ENCODE assay signal across 9 cellular contexts in genomic region chr15:68205949-68206539, GRCh38. TPM values are rescaled to one million over a fixed set of nuclear protein-coding genes. Genes with fewer than 3 reads are reported as not detected.
DNase-seq lines count a peak whose midpoint lies in the region; ATAC-seq and TF ChIP-seq lines count a peak whose summit lies in the region.
"Had no signal": no experiment of that assay in that cellular context is flagged by ENCODE, and none has a peak within 500 bp of the region (broad histone marks: within the 10 kb centered on the region; RNA-seq: fewer than 3 reads in every experiment).

No MANE protein-coding gene starts in this region.

- H3K36me3 Mint-ChIP-seq in T-helper 17 cell (ENCODE audit: low read depth): no peaks in the 10 kb centered on the region

- peak overlapping the region; percentile 14 for H3K27ac Mint-ChIP-seq in T-helper 17 cell

- no peaks in the 10 kb centered on the region for H3K27me3 Mint-ChIP-seq in T-helper 17 cell

- H3K9ac ChIP-seq in skeletal muscle tissue (ENCODE audit: low read depth in 1 of 3, low read length in 3 of 3): peak overlapping the region in 1 of 3 donors; percentile 25

- H3K4me1 Mint-ChIP-seq in T-helper 17 cell: peaks cover 14% of the 10 kb centered on the region

- no peaks in the 10 kb centered on the region for H3K36me3 ChIP-seq in skeletal muscle tissue (ENCODE audit: control insufficient read depth in 3 of 3, insufficient read depth in 3 of 3, low read length in 3 of 3)

- peak overlapping the region; percentile 78 for H3K27ac ChIP-seq in HL-60 (replicated peaks)
- peak overlapping the region; percentile 40 for H3K27ac ChIP-seq in skeletal muscle tissue (ENCODE audit: low read depth, low read length)

- H3K27me3 ChIP-seq in HL-60 (ENCODE audit: insufficient read depth, poor library complexity, severe bottlenecking) (no peaks in the 10 kb centered on the region), skeletal muscle tissue (ENCODE audit: control insufficient read depth in 3 of 3, insufficient read depth in 3 of 3, low read length in 3 of 3) (no peaks in the 10 kb centered on the region)

- ATAC-seq in T-helper 17 cell: no peak
- ATAC-seq in HG03520 (IDR thresholded peaks at IDR 0.05; ENCODE audit: unreplicated experiment): no peak
- no peak for ATAC-seq in HG03139 (IDR thresholded peaks at IDR 0.05; ENCODE audit: unreplicated experiment)
- no peak for ATAC-seq in GM19328 (IDR thresholded peaks at IDR 0.05; ENCODE audit: unreplicated experiment)
- no peak for ATAC-seq in HG02642 (IDR thresholded peaks at IDR 0.05; ENCODE audit: poor library complexity, unreplicated experiment)

- no peaks in the 10 kb centered on the region for H3K9me3 ChIP-seq in T-helper 17 cell (ENCODE audit: control insufficient read depth, low read length, poor library complexity, severe bottlenecking)
- H3K9me3 ChIP-seq in skeletal muscle tissue (ENCODE audit: control insufficient read depth in 3 of 3, low read length in 3 of 3): no peaks in the 10 kb centered on the region

- H3K4me3 Mint-ChIP-seq in T-helper 17 cell: peak overlapping the region; percentile 12

- no peak for TF ChIP-seq CTCF in HL-60 (IDR thresholded peaks at IDR 0.05; ENCODE audit: insufficient read depth, low read length)

- H3K4me3 ChIP-seq in HL-60 (replicated peaks; ENCODE audit: insufficient read depth, low read length) (peak overlapping the region; percentile 37), skeletal muscle tissue (ENCODE audit: low read length in 3 of 3) (peak overlapping the region in 2 of 3 donors; percentile 6 to 56)

- H3K4me1 ChIP-seq in skeletal muscle tissue (ENCODE audit: control insufficient read depth in 3 of 3, insufficient read depth in 3 of 3, low read length in 3 of 3): peaks cover 25 to 41% (median 30%) of the 10 kb centered on the region in 3 donors

- DNase-seq in HL-60 (ENCODE audit: low read depth in 1 of 2, low spot score in 1 of 2) (peak; percentile 73 to 97), T-helper 17 cell (no peak), iPS DF 19.7 (ENCODE audit: low read depth, low spot score) (peak; percentile 47)
- DNase-seq: NCI-H1417 had no signal

RNA-seq across cellular contexts. Expression of gene CALML4, which starts 0.9 kb away (rescaled TPM):
- total RNA-seq in T-helper 17 cell: 1 to 10 TPM; 2.4 to 2.6 TPM
- 2.6 TPM for total RNA-seq in skeletal muscle tissue

RNA-seq across cellular contexts. Expression of gene CLN6, which starts 23.5 kb away (rescaled TPM):
- total RNA-seq in T-helper 17 cell (10 to 100 TPM; 14.3 to 14.6 TPM), skeletal muscle tissue (6.8 TPM)

Comparison
In these comparisons a context has a peak if more than half of its experiments do, and no peak if none do; other contexts are left out.
1. DNase-seq: peak in HL-60 (2 of 2) and iPS DF 19.7 (single experiment); none in T-helper 17 cell (0 of 3).